Comparison of ENCODE assay signal across 8 cellular contexts in the genomic region with DNA sequence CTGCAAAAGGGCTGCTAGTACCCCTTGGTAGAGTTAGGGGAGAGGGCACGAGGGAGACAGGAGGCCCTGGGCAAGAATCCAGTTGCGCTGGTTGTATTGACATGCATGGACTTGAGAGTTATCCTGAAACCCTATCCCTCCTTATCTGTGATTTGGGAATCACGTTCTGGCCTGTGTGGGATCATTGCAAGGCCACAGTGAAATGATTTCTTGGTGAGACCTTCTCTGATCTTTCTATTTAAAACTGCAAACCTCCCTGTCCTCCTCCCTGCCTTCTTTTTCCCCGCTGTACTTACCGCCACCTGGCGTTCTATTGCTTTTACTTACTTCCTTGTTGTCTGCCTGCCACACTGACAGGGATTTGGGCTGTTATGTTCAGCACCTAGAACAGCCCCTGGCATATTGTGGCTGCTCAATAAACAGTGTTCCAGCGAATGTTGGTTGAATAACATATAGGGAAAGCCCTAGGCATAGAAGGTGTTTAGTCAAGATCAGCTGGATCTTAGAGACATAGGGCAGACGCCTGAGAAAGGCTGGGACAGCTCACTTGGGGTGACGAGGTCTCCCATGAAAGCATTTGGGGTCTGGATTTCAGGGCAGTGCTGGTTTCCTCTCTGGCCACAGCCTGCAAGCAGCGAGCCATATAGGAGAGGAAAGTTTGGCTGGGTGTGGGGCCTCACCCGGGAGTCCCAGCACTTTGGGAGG. TPM values are rescaled to one million over a fixed set of nuclear protein-coding genes. Genes with fewer than 3 reads are reported as not detected.
DNase-seq lines count a peak whose midpoint lies in the region; ATAC-seq and TF ChIP-seq lines count a peak whose summit lies in the region.

No MANE protein-coding gene starts in this region.

- intact Hi-C loops in CD8-positive, alpha-beta T cell (cut with DNase I, micrococcal nuclease), result no loop called here

- no peaks in the 10 kb centered on the region for H3K4me1 ChIP-seq in CD8-positive, alpha-beta T cell (ENCODE audit: insufficient read depth, low read length)

- no peak overlapping the region for H2AFZ ChIP-seq in SU-DHL-6 (ENCODE audit: low read depth, low read length, severe bottlenecking)

- H3K27me3 ChIP-seq in SU-DHL-6 (ENCODE audit: low read length), result no peaks in the 10 kb centered on the region
- H3K27me3 ChIP-seq in CD8-positive, alpha-beta T cell (ENCODE audit: insufficient read depth, low read length), result no peaks in the 10 kb centered on the region

- peak; percentile 82 to 89 for ATAC-seq in stimulated activated naive B cell treated with anti-CD40 and anti-IgM and Interleukin-4, amounts not matched to agents 10 μg/mL and 1 μg/mL and 100 μg/mL, for 72 hours (replicated peaks)
- ATAC-seq in CD8-positive, alpha-beta T cell, result no peak
- ATAC-seq in GM21825 (IDR thresholded peaks at IDR 0.05; ENCODE audit: unreplicated experiment), result no peak

- H3K27me3 Mint-ChIP-seq in stimulated activated naive B cell treated with anti-CD40 and anti-IgM and Interleukin-4, amounts not matched to agents 10 μg/mL and 1 μg/mL and 100 μg/mL, for 72 hours, result peaks cover 36 to 43% of the 10 kb centered on the region in 2 donors
- H3K27me3 Mint-ChIP-seq in CD8-positive, alpha-beta T cell (ENCODE audit: low read depth), result peaks cover 34% of the 10 kb centered on the region

- peak overlapping the region; percentile 13; the same call in 1 of the 2 replicates for H3K9ac ChIP-seq in SU-DHL-6 (ENCODE audit: low read length)

- POLR2A ChIA-PET in CD8-positive, alpha-beta T cell (lab: Charles Lee), result no interaction called here

- no peaks in the 10 kb centered on the region for H3K36me3 Mint-ChIP-seq in stimulated activated naive B cell treated with anti-CD40 and anti-IgM and Interleukin-4, amounts not matched to agents 10 μg/mL and 1 μg/mL and 100 μg/mL, for 72 hours
- no peaks in the 10 kb centered on the region for H3K36me3 Mint-ChIP-seq in CD8-positive, alpha-beta T cell

- no peaks in the 10 kb centered on the region for H3F3A ChIP-seq in SU-DHL-6 (ENCODE audit: insufficient read depth)

- H3K27ac Mint-ChIP-seq in stimulated activated naive B cell treated with anti-CD40 and anti-IgM and Interleukin-4, amounts not matched to agents 10 μg/mL and 1 μg/mL and 100 μg/mL, for 72 hours, result no peak overlapping the region
- no peak overlapping the region for H3K27ac Mint-ChIP-seq in CD8-positive, alpha-beta T cell

- H3K4me1 Mint-ChIP-seq in stimulated activated naive B cell treated with anti-CD40 and anti-IgM and Interleukin-4, amounts not matched to agents 10 μg/mL and 1 μg/mL and 100 μg/mL, for 72 hours, result peaks cover 2 to 9% of the 10 kb centered on the region in 2 donors
- no peaks in the 10 kb centered on the region for H3K4me1 Mint-ChIP-seq in CD8-positive, alpha-beta T cell (ENCODE audit: low read depth)

- H4K20me1 ChIP-seq in SU-DHL-6 (ENCODE audit: low read depth, low read length), result no peaks in the 10 kb centered on the region

- H3K4me3 Mint-ChIP-seq in stimulated activated naive B cell treated with anti-CD40 and anti-IgM and Interleukin-4, amounts not matched to agents 10 μg/mL and 1 μg/mL and 100 μg/mL, for 72 hours, result no peak overlapping the region
- H3K4me3 Mint-ChIP-seq in CD8-positive, alpha-beta T cell, result no peak overlapping the region

- no peaks in the 10 kb centered on the region for H3K9me3 Mint-ChIP-seq in stimulated activated naive B cell treated with anti-CD40 and anti-IgM and Interleukin-4, amounts not matched to agents 10 μg/mL and 1 μg/mL and 100 μg/mL, for 72 hours
- H3K9me3 Mint-ChIP-seq in CD8-positive, alpha-beta T cell, result no peaks in the 10 kb centered on the region

- peak; percentile 69 for TF ChIP-seq CTCF in LNCaP clone FGC (IDR thresholded peaks at IDR 0.05; ENCODE audit: control insufficient read depth, extremely low read depth, insufficient read depth)
- peak; percentile 87 for TF ChIP-seq CTCF in SU-DHL-6 (IDR thresholded peaks at IDR 0.05; ENCODE audit: insufficient read depth, low read length, poor library complexity, severe bottlenecking)
- TF ChIP-seq CTCF in CD8-positive, alpha-beta T cell (IDR thresholded peaks at IDR 0.05), result no peak

- no peaks in the 10 kb centered on the region for H3K9me2 ChIP-seq in SU-DHL-6 (replicated peaks; ENCODE audit: insufficient read depth, low read length)

- H3K4me2 ChIP-seq in SU-DHL-6 (ENCODE audit: low read depth, low read length, poor library complexity, severe bottlenecking), result no peak overlapping the region

- H3K4me3 ChIP-seq in LNCaP clone FGC (ENCODE audit: low read depth, low read length) (no peak overlapping the region), SU-DHL-6 (ENCODE audit: insufficient read depth, low read length, poor library complexity, severe bottlenecking) (no peak overlapping the region)
- H3K4me3 ChIP-seq in CD8-positive, alpha-beta T cell (ENCODE audit: low read depth, low read length), result no peak overlapping the region

- DNase-seq in activated CD4-positive, alpha-beta T cell treated with anti-CD3 and anti-CD28 coated beads for 48 hours, result peak; percentile 27
- no peak for DNase-seq in activated CD4-positive, alpha-beta T cell treated with anti-CD3 and anti-CD28 coated beads for 4 hours
- DNase-seq in LNCaP clone FGC (ENCODE audit: low read depth) (peak; percentile 42), germinal center (ENCODE audit: low spot score) (peak; percentile 78)
- no peak for DNase-seq in stimulated activated naive B cell treated with anti-CD40 and anti-IgM and Interleukin-4, amounts not matched to agents 10 μg/mL and 1 μg/mL and 100 μg/mL, for 72 hours
- no peak for DNase-seq in CD8-positive, alpha-beta T cell

- no peaks in the 10 kb centered on the region for H3K79me2 ChIP-seq in SU-DHL-6 (ENCODE audit: insufficient read depth, low read length)

- CTCF ChIA-PET in CD8-positive, alpha-beta T cell (lab: Charles Lee), result interaction anchor here (0.9 kb wide), 1 partner anchor 9 kb away, joined by 6 read pairs; no protein-coding TSS in a partner anchor

- H3K9me3 ChIP-seq in SU-DHL-6 (ENCODE audit: insufficient read depth, low read length), result no peaks in the 10 kb centered on the region
- H3K9me3 ChIP-seq in CD8-positive, alpha-beta T cell (ENCODE audit: low read length), result no peaks in the 10 kb centered on the region

- no peaks in the 10 kb centered on the region for H3K36me3 ChIP-seq in SU-DHL-6 (ENCODE audit: low read length)
- no peaks in the 10 kb centered on the region for H3K36me3 ChIP-seq in CD8-positive, alpha-beta T cell (ENCODE audit: insufficient read depth, low read length)

- no peak overlapping the region for H3K27ac ChIP-seq in SU-DHL-6 (ENCODE audit: low read depth, low read length)
- no peak overlapping the region for H3K27ac ChIP-seq in CD8-positive, alpha-beta T cell (ENCODE audit: low read depth, low read length)

RNA-seq across cellular contexts. Expression of gene ALPL, which starts 25.6 kb away (rescaled TPM):
- total RNA-seq in CD8-positive, alpha-beta T cell, result not detected

Comparison
In these comparisons a context has a peak if more than half of its experiments do, and no peak if none do; other contexts are left out.
1. DNase-seq: peak in activated CD4-positive, alpha-beta T cell treated with anti-CD3 and anti-CD28 coated beads for 48 hours (single experiment), LNCaP clone FGC (single experiment) and germinal center (single experiment); none in activated CD4-positive, alpha-beta T cell treated with anti-CD3 and anti-CD28 coated beads for 4 hours (0 of 2), stimulated activated naive B cell treated with anti-CD40 and anti-IgM and Interleukin-4, amounts not matched to agents 10 μg/mL and 1 μg/mL and 100 μg/mL, for 72 hours (single experiment) and CD8-positive, alpha-beta T cell (0 of 7).
2. ATAC-seq: peak in stimulated activated naive B cell treated with anti-CD40 and anti-IgM and Interleukin-4, amounts not matched to agents 10 μg/mL and 1 μg/mL and 100 μg/mL, for 72 hours (2 of 2); none in CD8-positive, alpha-beta T cell (single experiment) and GM21825 (single experiment).